Comparison of ENCODE assay signal across 30 cellular contexts in the genomic region with DNA sequence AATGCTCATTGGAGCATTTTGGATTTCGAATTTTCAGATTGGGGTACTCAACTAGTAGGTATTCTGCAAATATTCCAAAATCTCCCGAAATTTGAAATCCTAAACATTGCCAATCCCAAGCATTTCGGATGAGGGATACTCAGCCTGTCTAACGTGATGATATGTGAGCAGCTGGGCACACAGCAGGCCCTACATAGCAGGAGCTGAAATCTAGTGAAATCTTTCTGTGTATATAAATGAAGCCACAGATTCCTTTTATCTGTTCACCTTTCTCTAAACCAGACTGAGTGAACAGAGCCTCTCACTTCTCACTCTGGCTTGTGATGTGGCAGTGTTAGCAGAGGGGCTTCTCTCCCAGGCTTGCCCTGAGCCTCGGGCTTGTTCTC. TPM values are rescaled to one million over a fixed set of nuclear protein-coding genes. Genes with fewer than 3 reads are reported as not detected.
DNase-seq lines count a peak whose midpoint lies in the region; ATAC-seq and TF ChIP-seq lines count a peak whose summit lies in the region.
"Had no signal": no experiment of that assay in that cellular context is flagged by ENCODE, and none has a peak within 500 bp of the region (broad histone marks: within the 10 kb centered on the region; RNA-seq: fewer than 3 reads in every experiment).

No MANE protein-coding gene starts in this region.

- H3K4me3 ChIP-seq in OCI-LY1 (ENCODE audit: low read depth, low read length, poor library complexity, severe bottlenecking) (no peak overlapping the region), iPS DF 6.9 (ENCODE audit: low read length) (no peak overlapping the region), neuronal stem cell (ENCODE audit: low read length in 2 of 2) (no peak overlapping the region)
- H3K4me3 ChIP-seq: ascending aorta, SJSA1, upper lobe of right lung had no signal

- peak overlapping the region; percentile 81 for H3K18ac ChIP-seq in neuronal stem cell (ENCODE audit: low read length)

- peak overlapping the region; percentile 48 for H3K27ac ChIP-seq in OCI-LY1 (ENCODE audit: low read depth, low read length, poor library complexity, severe bottlenecking)
- H3K27ac ChIP-seq in iPS DF 6.9 (ENCODE audit: low read length): peak overlapping the region; percentile 22
- H3K27ac ChIP-seq in neuronal stem cell (replicated peaks; ENCODE audit: low read length): no peak overlapping the region
- H3K27ac ChIP-seq: ascending aorta, RWPE1, SJSA1, upper lobe of right lung had no signal

- H3K27me3 ChIP-seq in OCI-LY1 (ENCODE audit: insufficient read depth, low read length): no peaks in the 10 kb centered on the region
- H3K27me3 ChIP-seq in iPS DF 6.9 (ENCODE audit: control insufficient read depth, insufficient read depth, low read length): no peaks in the 10 kb centered on the region
- H3K27me3 ChIP-seq in neuronal stem cell (ENCODE audit: control insufficient read depth in 3 of 3, insufficient read depth in 3 of 3, low read depth in 1 of 3, low read length in 3 of 3): peaks cover 0 to 2% (median 0%) of the 10 kb centered on the region in 3 experiments
- H3K27me3 ChIP-seq: ascending aorta, SJSA1, upper lobe of right lung had no signal

- no peak overlapping the region for H2BK15ac ChIP-seq in neuronal stem cell (ENCODE audit: low read length)

- intact Hi-C loops in posterior cingulate gyrus (cut with DNase I): no loop called here

- no peaks in the 10 kb centered on the region for H3F3A ChIP-seq in OCI-LY1 (ENCODE audit: insufficient read depth, low read length)

- H3K79me1 ChIP-seq in neuronal stem cell (ENCODE audit: low read depth, low read length): peaks cover 4% of the 10 kb centered on the region

- ATAC-seq in HG02642 (IDR thresholded peaks at IDR 0.05; ENCODE audit: poor library complexity, unreplicated experiment) (peak; percentile 19), HG03354 (IDR thresholded peaks at IDR 0.05; ENCODE audit: poor library complexity, severe bottlenecking, unreplicated experiment) (no peak), GM21723 (IDR thresholded peaks at IDR 0.05; ENCODE audit: unreplicated experiment) (no peak)
- ATAC-seq: effector memory CD8-positive, alpha-beta T cell; natural killer cell treated with Interleukin-12 subunit alpha and Interleukin-12 subunit beta and Interleukin-15 and Interleukin-18, amount 100 ng/mL, for 72 hours had no signal

- H4K8ac ChIP-seq in neuronal stem cell (ENCODE audit: low read depth, low read length): no peak overlapping the region

- no CpG with 5 or more reads among the region's 5 CpGs for WGBS in iPS DF 6.9 (ENCODE audit: insufficient coverage, insufficient read length)
- WGBS in neuronal stem cell (ENCODE audit: extremely low coverage in 2 of 2, insufficient read length in 2 of 2, insufficient replicate concordance in 1 of 2), 2 donors: no CpG with 5 or more reads among the region's 5 CpGs

- peak overlapping the region; percentile 13; the same call in 1 of the 2 replicates for H3K4me2 ChIP-seq in OCI-LY1 (ENCODE audit: low read length)
- H3K4me2 ChIP-seq in neuronal stem cell (ENCODE audit: insufficient read depth, low read length, poor library complexity, severe bottlenecking): no peak overlapping the region

- peak overlapping the region; percentile 31 for H2BK12ac ChIP-seq in neuronal stem cell (ENCODE audit: low read length)

- H3K9me3 ChIP-seq in OCI-LY1 (ENCODE audit: low read length) (no peaks in the 10 kb centered on the region), iPS DF 6.9 (ENCODE audit: control insufficient read depth, insufficient read depth, low read length) (no peaks in the 10 kb centered on the region), neuronal stem cell (replicated peaks in 1 of 2; ENCODE audit: control insufficient read depth in 2 of 2, insufficient read depth in 1 of 2, low read depth in 1 of 2, low read length in 2 of 2) (no peaks in the 10 kb centered on the region)
- H3K9me3 ChIP-seq: ascending aorta, SJSA1, upper lobe of right lung had no signal

- H3K36me3 ChIP-seq in OCI-LY1 (ENCODE audit: insufficient read depth, low read length) (peaks cover 55% of the 10 kb centered on the region; the same call in 1 of the 2 replicates), iPS DF 6.9 (ENCODE audit: control insufficient read depth, insufficient read depth, low read length) (no peaks in the 10 kb centered on the region), neuronal stem cell (replicated peaks in 1 of 2; ENCODE audit: control insufficient read depth in 2 of 2, insufficient read depth in 2 of 2, low read length in 2 of 2) (peaks cover 13 to 86% of the 10 kb centered on the region in 2 donors)

- H3K79me2 ChIP-seq in OCI-LY1 (ENCODE audit: insufficient read depth, low read length): peaks cover 13% of the 10 kb centered on the region; the same call in 1 of the 2 replicates

- no peaks in the 10 kb centered on the region for H4K20me1 ChIP-seq in OCI-LY1 (ENCODE audit: insufficient read depth, low read length)

- no peak for DNase-seq in iPS DF 6.9 (ENCODE audit: low read depth, low spot score)
- DNase-seq in neuronal stem cell (ENCODE audit: low spot score): no peak
- DNase-seq in NCI-H2029 (lab: John Stamatoyannopoulos, UW): no peak
- DNase-seq in posterior cingulate gyrus: no peak
- DNase-seq: activated B cell treated with CpG ODN at 0.5 μM for 24 hours; activated CD4-positive, alpha-beta T cell treated with anti-CD3 and anti-CD28 coated beads, Interleukin-2, amount 10 ng/mL, durations not matched to agents 7 days and 5 days; activated gamma-delta T cell; activated naive CD8-positive, alpha-beta T cell treated with anti-CD3 and anti-CD28 coated beads, Interleukin-2, amount 10 ng/mL, durations not matched to agents 7 days and 5 days; activated T-cell treated with anti-CD3 and anti-CD28 coated beads, Interleukin-2, amount 50 U/mL, for 24 hours; DMS 273 treated with DMSO at 0.1 percent for 48 hours; effector memory CD8-positive, alpha-beta T cell; EL; erythroblast; KG1; kidney; NCI-H1436; NCI-H2081 treated with DMSO at 0.1 percent for 48 hours; NCI-H226; NCI-H748 treated with DMSO at 0.1 percent for 48 hours; stimulated activated naive B cell treated with anti-CD40 and anti-IgM and Interleukin-4, amounts not matched to agents 10 μg/mL and 1 μg/mL and 100 μg/mL, for 72 hours; T-helper 1 cell had no signal

- no peak overlapping the region; the same call in 1 of the 2 replicates for H3K9ac ChIP-seq in OCI-LY1 (ENCODE audit: low read length)
- no peak overlapping the region for H3K9ac ChIP-seq in neuronal stem cell (ENCODE audit: low read depth, low read length, poor library complexity)

- TF ChIP-seq CTCF in OCI-LY1 (IDR thresholded peaks at IDR 0.05; ENCODE audit: low read length): no peak

- H3K23ac ChIP-seq in neuronal stem cell (ENCODE audit: low read depth, low read length, poor library complexity): no peak overlapping the region

- H2AK5ac ChIP-seq in neuronal stem cell (ENCODE audit: low read depth, low read length): no peak overlapping the region

- H3K4ac ChIP-seq in neuronal stem cell (ENCODE audit: low read length): no peak overlapping the region

- H2BK120ac ChIP-seq in neuronal stem cell (ENCODE audit: low read depth, low read length): no peak overlapping the region

- H3K4me1 ChIP-seq in OCI-LY1 (ENCODE audit: insufficient read depth, low read length, severe bottlenecking) (peaks cover 14% of the 10 kb centered on the region), iPS DF 6.9 (ENCODE audit: control insufficient read depth, insufficient read depth, low read length) (peaks cover 8% of the 10 kb centered on the region), neuronal stem cell (ENCODE audit: control insufficient read depth in 2 of 2, insufficient read depth in 1 of 2, low read depth in 1 of 2, low read length in 2 of 2) (peaks cover 0 to 7% of the 10 kb centered on the region in 2 donors)
- H3K4me1 ChIP-seq: ascending aorta, SJSA1, upper lobe of right lung had no signal

- no peak overlapping the region for H2BK5ac ChIP-seq in neuronal stem cell (ENCODE audit: low read length)

- H3K14ac ChIP-seq in neuronal stem cell (ENCODE audit: low read length): no peak overlapping the region

- H4K91ac ChIP-seq in neuronal stem cell (ENCODE audit: low read depth, low read length, poor library complexity): no peak overlapping the region

- H2AFZ ChIP-seq in OCI-LY1 (ENCODE audit: low read length) (no peak overlapping the region), neuronal stem cell (ENCODE audit: low read length) (no peak overlapping the region)

- H3K9me2 ChIP-seq in OCI-LY1 (ENCODE audit: low read depth, low read length): no peaks in the 10 kb centered on the region

RNA-seq across cellular contexts. Expression of gene STX16, which starts 17.8 kb away (rescaled TPM):
- polyA plus RNA-seq in neuronal stem cell (2013, experiment 1 of 2): 45.1 TPM
- polyA plus RNA-seq in neuronal stem cell (2013, experiment 2 of 2): 45.7 TPM

RNA-seq across cellular contexts. Expression of gene NPEPL1, which starts 23.7 kb away (rescaled TPM):
- 21.4 TPM for polyA plus RNA-seq in neuronal stem cell (2013, experiment 1 of 2)
- 19.5 TPM for polyA plus RNA-seq in neuronal stem cell (2013, experiment 2 of 2)
